Comparison of ENCODE assay signal across 10 cellular contexts in genomic region chr2:216142540-216142939, GRCh38. TPM values are rescaled to one million over a fixed set of nuclear protein-coding genes. Genes with fewer than 3 reads are reported as not detected.
DNase-seq lines count a peak whose midpoint lies in the region; ATAC-seq, FAIRE-seq and TF ChIP-seq lines count a peak whose summit lies in the region.
"Had no signal": no experiment of that assay in that cellular context is flagged by ENCODE, and none has a peak within 500 bp of the region (broad histone marks: within the 10 kb centered on the region; RNA-seq: fewer than 3 reads in every experiment).

No MANE protein-coding gene starts in this region.

- peaks cover 19 to 27% of the 10 kb centered on the region in 2 experiments for H3K36me3 ChIP-seq in GM12878 (ENCODE audit: control insufficient read depth in 2 of 2, insufficient read depth in 2 of 2, low read length in 1 of 2)
- peaks cover 52% of the 10 kb centered on the region for H3K36me3 ChIP-seq in H7 (replicated peaks; ENCODE audit: control insufficient read depth, insufficient read depth, low read length)

- peak; percentile 87 for FAIRE-seq in GM12878 (lab: Jason Lieb, UNC)
- FAIRE-seq: H1 had no signal

- SMC1A ChIA-PET in GM12878 (lab: Charles Lee; ENCODE audit: uncharacterized antibody, unreplicated experiment): interaction anchor here (0.6 to 4.0 kb wide), 17 partner anchors 10 to 191 kb away, joined by 3 to 31 read pairs (median 5); partner anchors contain the start of genes PECR and XRCC5

- 4% methylated on average over 1 of the region's 1 CpG for WGBS in GM12878 (ENCODE audit: insufficient coverage, insufficient replicate concordance, low lambda C conversion rate, missing lambda C conversion rate)

- no peak for TF ChIP-seq POLR2A in GM12878 (IDR thresholded peaks at IDR 0.05; ENCODE audit: low read depth, low read length)

- H3K27ac ChIP-seq in GM12878 (ENCODE audit: control insufficient read depth, insufficient read depth): peak overlapping the region; percentile 92
- H3K27ac ChIP-seq: thoracic aorta had no signal

- no peaks in the 10 kb centered on the region for H3K27me3 ChIP-seq in GM12878 (replicated peaks in 1 of 2; ENCODE audit: control insufficient read depth in 2 of 2, insufficient read depth in 2 of 2, low read length in 1 of 2)
- H3K27me3 ChIP-seq in H7 (ENCODE audit: control insufficient read depth, insufficient read depth, low read length): no peaks in the 10 kb centered on the region

- H3K9ac ChIP-seq in GM12878 (ENCODE audit: control insufficient read depth, insufficient read depth, low read length): peak overlapping the region; percentile 49

- intact Hi-C loops in GM12878 (cut with micrococcal nuclease; ENCODE audit: unreplicated experiment): no loop called here

- ATAC-seq in GM19438 (IDR thresholded peaks at IDR 0.05; ENCODE audit: low read depth, unreplicated experiment): peak; percentile 98
- ATAC-seq in HG03175 (IDR thresholded peaks at IDR 0.05; ENCODE audit: unreplicated experiment): peak; percentile 99
- ATAC-seq in GM12878: peak; percentile 98

- peaks cover 17% of the 10 kb centered on the region for H3K4me1 ChIP-seq in GM12878 (ENCODE audit: control insufficient read depth, insufficient read depth, low read length)

- CTCF ChIA-PET in GM12878 (lab: Yijun Ruan, JAX): interaction anchor here (0.6 to 4.0 kb wide), 10 partner anchors 10 to 259 kb away, joined by 3 to 35 read pairs (median 7); partner anchors contain the start of gene XRCC5

- TF ChIP-seq CTCF in GM12878 (IDR thresholded peaks at IDR 0.05 in 2 of 3, conservative IDR thresholded peaks at IDR 0.05 in 1 of 3; ENCODE audit: control insufficient read depth in 2 of 3, extremely low read depth in 1 of 3, insufficient read depth in 1 of 3, low read depth in 3 of 3, low read length in 3 of 3): no peak

- TF ChIP-seq EP300 in GM12878 (IDR thresholded peaks at IDR 0.05; ENCODE audit: borderline replicate concordance in 1 of 2, control insufficient read depth in 1 of 2, low read depth in 2 of 2, low read length in 2 of 2): peak; percentile 61 to 76; a peak in 3 of 4 replicates

- peaks cover 11% of the 10 kb centered on the region; the same call in 1 of the 2 replicates for H3K79me2 ChIP-seq in GM12878 (ENCODE audit: control insufficient read depth, insufficient read depth, low read length)

- RAD21 ChIA-PET in GM12878 (lab: Charles Lee; ENCODE audit: unreplicated experiment): interaction anchor here (0.9 to 4.0 kb wide), 9 partner anchors 10 to 114 kb away, joined by 3 to 42 read pairs (median 3); partner anchors contain the start of genes PECR and XRCC5

- in situ Hi-C loops in GM12878 (cut with MboI): no loop called here

- BruUV-seq in GM12878 (replicated peaks; lab: Mats Ljungman, UMichigan): no TSS peak

- TF ChIP-seq RAD21 in GM12878 (IDR thresholded peaks at IDR 0.05; ENCODE audit: insufficient read depth, low read depth, low read length): no peak

- no peak overlapping the region for H2AFZ ChIP-seq in GM12878 (ENCODE audit: control insufficient read depth, low read depth, low read length)

- H3K4me3 ChIP-seq in GM12878 (0 out of 2 replicates have a peak overlapping the region, but pooled peaks have one; percentile 21), H7 (ENCODE audit: insufficient read depth, low read depth, low read length) (no peak overlapping the region)
- H3K4me3 ChIP-seq: thoracic aorta had no signal

- DNase-seq in GM04503 (ENCODE audit: low read depth): peak; percentile 39
- peak; percentile 70 for DNase-seq in GM12878 (ENCODE audit: low read depth, low spot score)
- DNase-seq in anterior cingulate cortex (lab: John Stamatoyannopoulos, UW): no peak
- DNase-seq in H7: no peak
- DNase-seq in DMS53 (lab: John Stamatoyannopoulos, UW): no peak
- DNase-seq in OCI-M1 (lab: John Stamatoyannopoulos, UW): no peak

- peak overlapping the region; percentile 45 for H3K4me2 ChIP-seq in GM12878 (ENCODE audit: control insufficient read depth, insufficient read depth)

- H3K9me3 ChIP-seq in GM12878 (replicated peaks; ENCODE audit: control insufficient read depth, insufficient read depth, low read length): no peaks in the 10 kb centered on the region
- H3K9me3 ChIP-seq: thoracic aorta had no signal

- no peaks in the 10 kb centered on the region for H4K20me1 ChIP-seq in GM12878 (ENCODE audit: control insufficient read depth, insufficient read depth)

- POLR2A ChIA-PET in GM12878 (lab: Charles Lee): interaction anchor here (0.7 to 1.5 kb wide), 7 partner anchors 8 to 61 kb away, joined by 3 to 7 read pairs (median 4); no protein-coding TSS in a partner anchor

TF ChIP-seq in GM12878, 131 proteins besides CTCF, POLR2A, EP300 and RAD21 (continues in another document):
- TF ChIP-seq CBFB (IDR thresholded peaks at IDR 0.05; ENCODE audit: low read depth): peak; percentile 70; the same call in 1 of the 2 replicates
- TF ChIP-seq MLLT1 (IDR thresholded peaks at IDR 0.05): no peak
- no peak for TF ChIP-seq NR2C2 (IDR thresholded peaks at IDR 0.05; ENCODE audit: borderline replicate concordance, control insufficient read depth, insufficient read length, low read depth)
- TF ChIP-seq NR2C1 (IDR thresholded peaks at IDR 0.05): no peak
- no peak for TF ChIP-seq WRNIP1 (IDR thresholded peaks at IDR 0.05; ENCODE audit: borderline replicate concordance, low read depth, low read length)
- no peak; the same call in 1 of the 2 replicates for TF ChIP-seq POLR2AphosphoS5 (IDR thresholded peaks at IDR 0.05; ENCODE audit: low read length)
- no peak for TF ChIP-seq STAT1 (conservative IDR thresholded peaks at IDR 0.05)
- TF ChIP-seq PAX5 (IDR thresholded peaks at IDR 0.05; ENCODE audit: borderline replicate concordance, low read depth, low read length): peak; percentile 87
- TF ChIP-seq ESRRA (IDR thresholded peaks at IDR 0.05; ENCODE audit: low read length): no peak
- TF ChIP-seq CHD1 (IDR thresholded peaks at IDR 0.05; ENCODE audit: low read depth, low read length): no peak; the same call in 1 of the 2 replicates
- TF ChIP-seq FOS (IDR thresholded peaks at IDR 0.05; ENCODE audit: borderline replicate concordance, extremely low read depth, insufficient read length): no peak
- peak; percentile 71 for TF ChIP-seq BCL11A (IDR thresholded peaks at IDR 0.05; ENCODE audit: low read depth, low read length)
- TF ChIP-seq REST (IDR thresholded peaks at IDR 0.05; ENCODE audit: low read depth, low read length): no peak
- no peak for TF ChIP-seq HCFC1 (IDR thresholded peaks at IDR 0.05; ENCODE audit: low read length)

RNA-seq across cellular contexts. Expression of gene XRCC5, which starts 33.4 kb away (rescaled TPM):
- total RNA-seq in GM12878 (2013; cell fraction: nucleolus; rRNA removed): 263 and 285 TPM in 2 replicates
- total RNA-seq in GM12878 (2014; rRNA removed) (403 and 444 TPM in 2 replicates), GM12878 (2014; rRNA removed; fragmentation: Illumina TruSeq; extraction: Trizol) (489 and 508 TPM in 2 replicates), GM12878 (2021) (479 and 499 TPM in 2 replicates)
- 207 TPM for polyA plus RNA-seq in GM12878 (2011; ENCODE audit: low read depth)
- polyA plus RNA-seq in GM12878 (2011; rRNA removed) (636 and 704 TPM in 2 replicates), GM12878 (2014; fragmentation: Illumina TruSeq; extraction: Trizol) (496 and 588 TPM in 2 replicates), GM12878 (2014; fragmentation: Nextera tagmentation; extraction: Ambion mirVana) (100 to 1,000 TPM; 552 to 556 TPM), GM12878 (2014; rRNA removed) (227 and 259 TPM in 2 replicates), GM12878 (2016; fragmentation: Nextera tagmentation; extraction: Ambion mirVana) (100 to 1,000 TPM; 770 to 815 TPM)
- polyA plus RNA-seq in GM12878 (2011; cell fraction: cytosol; rRNA removed): 275 and 287 TPM in 2 replicates
- 218 and 240 TPM in 2 replicates for polyA plus RNA-seq in GM12878 (2011; cell fraction: nucleus; rRNA removed)
- 158 and 167 TPM in 2 replicates for polyA plus RNA-seq in GM12878 (2012)
- polyA minus RNA-seq in GM12878 (2011; rRNA and poly(A)+ RNA removed): 521 and 1,300 TPM in 2 replicates
- polyA minus RNA-seq in GM12878 (2011; cell fraction: cytosol; rRNA and poly(A)+ RNA removed): 139 and 143 TPM in 2 replicates
- 186 and 262 TPM in 2 replicates for polyA minus RNA-seq in GM12878 (2011; cell fraction: nucleus; rRNA and poly(A)+ RNA removed)
- total RNA-seq in H7 (2014; rRNA removed; shearing (Covaris generic)): 496 and 523 TPM in 2 replicates

Comparison
In these comparisons a context has a peak if more than half of its experiments do, and no peak if none do; other contexts are left out.
1. DNase-seq: peak in GM04503 (single experiment) and GM12878 (single experiment); none in anterior cingulate cortex (0 of 58), H7 (single experiment), DMS53 (single experiment) and OCI-M1 (single experiment).
2. Peak in every context shown above with its lines, with median percentiles within 50 percentile points of each other: ATAC-seq.